8 cellular contexts compared by ENCODE assay signal in genomic region chr17:64781810-64782555, GRCh38.
DNase-seq lines count a peak whose midpoint lies in the region; ATAC-seq and TF ChIP-seq lines count a peak whose summit lies in the region.

No MANE protein-coding gene starts in this region.

- no peak for TF ChIP-seq CTCF in Caco-2 (IDR thresholded peaks at IDR 0.05; ENCODE audit: insufficient read depth in 1 of 2, low read depth in 1 of 2, low read length in 1 of 2, severe bottlenecking in 1 of 2, unreplicated experiment in 1 of 2)
- no peak for TF ChIP-seq CTCF in RWPE1 (conservative IDR thresholded peaks at IDR 0.05; ENCODE audit: low read depth)
- TF ChIP-seq CTCF in endothelial cell (IDR thresholded peaks at IDR 0.05; ENCODE audit: unreplicated experiment) = no peak
- TF ChIP-seq CTCF in nephron progenitor cell (IDR thresholded peaks at IDR 0.05) = no peak

- H3K27ac ChIP-seq in RWPE1 = peak overlapping the region; percentile 86

- no peaks in the 10 kb centered on the region for H3K27me3 ChIP-seq in Caco-2 (replicated peaks; ENCODE audit: control insufficient read depth, insufficient read depth, low read length)

- ATAC-seq in GM19395 (IDR thresholded peaks at IDR 0.05; ENCODE audit: unreplicated experiment) (no peak), GM18868 (IDR thresholded peaks at IDR 0.05; ENCODE audit: unreplicated experiment) (no peak)
- ATAC-seq in activated CD4-positive, CD25-positive, alpha-beta regulatory T cell treated with anti-CD3 and anti-CD28 coated beads, Interleukin-2, amount 50 U/mL, for 24 hours = no peak

- H3K27me3 Mint-ChIP-seq in Caco-2 (ENCODE audit: insufficient read depth, unreplicated experiment) (no peaks in the 10 kb centered on the region), endothelial cell (ENCODE audit: unreplicated experiment) (peaks cover 26% of the 10 kb centered on the region), nephron progenitor cell (ENCODE audit: low read depth, poor library complexity) (peaks cover 70% of the 10 kb centered on the region)

- POLR2A ChIA-PET in Caco-2 (lab: Charles Lee) (interaction anchor here (0.6 kb wide), 1 partner anchor 55 kb away, joined by 6 read pairs; no protein-coding TSS in a partner anchor), RWPE1 (lab: Yijun Ruan, JAX; ENCODE audit: low non-redundant PET) (no interaction called here)

- H3K4me3 Mint-ChIP-seq in Caco-2 (ENCODE audit: unreplicated experiment) = peak overlapping the region; percentile 74
- H3K4me3 Mint-ChIP-seq in endothelial cell (ENCODE audit: unreplicated experiment) = peak overlapping the region; percentile 87
- H3K4me3 Mint-ChIP-seq in nephron progenitor cell = peak overlapping the region; percentile 62

- intact Hi-C loops in Caco-2 (cut with micrococcal nuclease; ENCODE audit: unreplicated experiment) = no loop called here

- peaks cover 11% of the 10 kb centered on the region for H3K4me1 Mint-ChIP-seq in Caco-2 (ENCODE audit: low read depth, unreplicated experiment)
- H3K4me1 Mint-ChIP-seq in endothelial cell (ENCODE audit: unreplicated experiment) = peaks cover 33% of the 10 kb centered on the region
- peaks cover 33% of the 10 kb centered on the region for H3K4me1 Mint-ChIP-seq in nephron progenitor cell

- DNase-seq in Caco-2 = no peak
- DNase-seq in RWPE1 (ENCODE audit: low spot score) = no peak
- no peak for DNase-seq in endothelial cell (ENCODE audit: low spot score)
- DNase-seq in nephron progenitor cell = no peak
- no peak for DNase-seq in NCI-H510A treated with DMSO at 0.1 percent for 48 hours (lab: John Stamatoyannopoulos, UW)

- CTCF ChIA-PET in Caco-2 (lab: Charles Lee) = interaction anchor here (1.0 kb wide), 1 partner anchor 8 kb away, joined by 6 read pairs; no protein-coding TSS in a partner anchor
- CTCF ChIA-PET in RWPE1 (lab: Yijun Ruan, JAX) = interaction anchor here (0.6 kb wide), 1 partner anchor 318 kb away, joined by 3 read pairs; no protein-coding TSS in a partner anchor

- TSS peak; percentile 25 for BruUV-seq in Caco-2 (replicated peaks; lab: Mats Ljungman, UMichigan)

- peaks cover 2% of the 10 kb centered on the region; the same call in 1 of the 2 replicates for H3K36me3 ChIP-seq in Caco-2 (ENCODE audit: control insufficient read depth, insufficient read depth, low read length)

- H3K9me3 Mint-ChIP-seq in Caco-2 (ENCODE audit: unreplicated experiment) = no peaks in the 10 kb centered on the region
- H3K9me3 Mint-ChIP-seq in endothelial cell (ENCODE audit: unreplicated experiment) = no peaks in the 10 kb centered on the region
- H3K9me3 Mint-ChIP-seq in nephron progenitor cell = no peaks in the 10 kb centered on the region

- H3K4me1 ChIP-seq in Caco-2 = peaks cover 4% of the 10 kb centered on the region; the same call in 1 of the 2 replicates

- H3K4me3 ChIP-seq in Caco-2 (ENCODE audit: low read depth, low read length) = peak overlapping the region; percentile 50; the same call in 1 of the 2 replicates

- H3K9me3 ChIP-seq in Caco-2 = no peaks in the 10 kb centered on the region

- H3K27ac Mint-ChIP-seq in Caco-2 (ENCODE audit: unreplicated experiment) (no peak overlapping the region), endothelial cell (ENCODE audit: unreplicated experiment) (peak overlapping the region; percentile 98), nephron progenitor cell (peak overlapping the region; percentile 54)

- peaks cover 10% of the 10 kb centered on the region for H3K36me3 Mint-ChIP-seq in Caco-2 (ENCODE audit: insufficient read depth, unreplicated experiment)
- H3K36me3 Mint-ChIP-seq in endothelial cell (ENCODE audit: low read depth, unreplicated experiment) = peaks cover 26% of the 10 kb centered on the region
- no peaks in the 10 kb centered on the region for H3K36me3 Mint-ChIP-seq in nephron progenitor cell (ENCODE audit: low read depth)
